In genomic region chr7:75617634-75618234, GRCh38 we compare ENCODE assay signal across 8 cellular contexts.
DNase-seq lines count a peak whose midpoint lies in the region.

No MANE protein-coding gene starts in this region.

- peak overlapping the region; percentile 53 for H3K4me3 Mint-ChIP-seq in activated CD4-positive, alpha-beta memory T cell treated with anti-CD3 and anti-CD28 coated beads, Interleukin-2, amount 10 ng/mL, durations not matched to agents 7 days and 5 days

- no peaks in the 10 kb centered on the region for H3K36me3 Mint-ChIP-seq in activated CD4-positive, alpha-beta memory T cell treated with anti-CD3 and anti-CD28 coated beads, Interleukin-2, amount 10 ng/mL, durations not matched to agents 7 days and 5 days (ENCODE audit: low read depth)

- CTCF ChIA-PET in activated CD4-positive, alpha-beta memory T cell treated with anti-CD3 and anti-CD28 coated beads, Interleukin-2, amount 10 ng/mL, durations not matched to agents 7 days and 5 days (lab: Charles Lee) = interaction anchor here (0.8 to 1.3 kb wide), 3 partner anchors 10 to 23 kb away, joined by 3 to 4 read pairs (median 3); no protein-coding TSS in a partner anchor

- H3K4me1 Mint-ChIP-seq in activated CD4-positive, alpha-beta memory T cell treated with anti-CD3 and anti-CD28 coated beads, Interleukin-2, amount 10 ng/mL, durations not matched to agents 7 days and 5 days = peaks cover 33% of the 10 kb centered on the region

- POLR2A ChIA-PET in activated CD4-positive, alpha-beta memory T cell treated with anti-CD3 and anti-CD28 coated beads, Interleukin-2, amount 10 ng/mL, durations not matched to agents 7 days and 5 days (lab: Charles Lee) = interaction anchor here (0.6 to 1.3 kb wide), 6 partner anchors 18 to 61 kb away, joined by 3 to 5 read pairs (median 4); no protein-coding TSS in a partner anchor

- no peaks in the 10 kb centered on the region for H3K9me3 Mint-ChIP-seq in activated CD4-positive, alpha-beta memory T cell treated with anti-CD3 and anti-CD28 coated beads, Interleukin-2, amount 10 ng/mL, durations not matched to agents 7 days and 5 days

- peak; percentile 84 for DNase-seq in Jurkat, Clone E6-1 (ENCODE audit: low read depth, low spot score)
- peak; percentile 80 for DNase-seq in activated CD4-positive, alpha-beta memory T cell treated with anti-CD3 and anti-CD28 coated beads, Interleukin-2, amount 10 ng/mL, durations not matched to agents 7 days and 5 days
- DNase-seq in globus pallidus (ENCODE audit: low spot score) (peak; percentile 53), NCI-H2227 treated with DMSO at 0.1 percent for 48 hours (lab: John Stamatoyannopoulos, UW) (no peak), foreskin melanocyte (no peak), retina (no peak), NCI-H146 (lab: John Stamatoyannopoulos, UW) (no peak)
- DNase-seq in stimulated activated CD4-positive, alpha-beta T cell treated with anti-CD3 and anti-CD28 coated beads, Interleukin-2, amount 100 ng/mL, for 24 hours = peak; percentile 43 to 47

- H3K27me3 Mint-ChIP-seq in activated CD4-positive, alpha-beta memory T cell treated with anti-CD3 and anti-CD28 coated beads, Interleukin-2, amount 10 ng/mL, durations not matched to agents 7 days and 5 days = no peaks in the 10 kb centered on the region

- peak overlapping the region; percentile 94 for H3K27ac Mint-ChIP-seq in activated CD4-positive, alpha-beta memory T cell treated with anti-CD3 and anti-CD28 coated beads, Interleukin-2, amount 10 ng/mL, durations not matched to agents 7 days and 5 days

- peak overlapping the region; percentile 36 for H3K4me3 ChIP-seq in Jurkat, Clone E6-1 (ENCODE audit: low read length)

Comparison
In these comparisons a context has a peak if more than half of its experiments do, and no peak if none do; other contexts are left out.
1. DNase-seq: peak in Jurkat, Clone E6-1 (single experiment), activated CD4-positive, alpha-beta memory T cell treated with anti-CD3 and anti-CD28 coated beads, Interleukin-2, amount 10 ng/mL, durations not matched to agents 7 days and 5 days (single experiment), globus pallidus (single experiment) and stimulated activated CD4-positive, alpha-beta T cell treated with anti-CD3 and anti-CD28 coated beads, Interleukin-2, amount 100 ng/mL, for 24 hours (2 of 2); none in NCI-H2227 treated with DMSO at 0.1 percent for 48 hours (single experiment), foreskin melanocyte (single experiment), retina (single experiment) and NCI-H146 (single experiment).